In the genomic region with DNA sequence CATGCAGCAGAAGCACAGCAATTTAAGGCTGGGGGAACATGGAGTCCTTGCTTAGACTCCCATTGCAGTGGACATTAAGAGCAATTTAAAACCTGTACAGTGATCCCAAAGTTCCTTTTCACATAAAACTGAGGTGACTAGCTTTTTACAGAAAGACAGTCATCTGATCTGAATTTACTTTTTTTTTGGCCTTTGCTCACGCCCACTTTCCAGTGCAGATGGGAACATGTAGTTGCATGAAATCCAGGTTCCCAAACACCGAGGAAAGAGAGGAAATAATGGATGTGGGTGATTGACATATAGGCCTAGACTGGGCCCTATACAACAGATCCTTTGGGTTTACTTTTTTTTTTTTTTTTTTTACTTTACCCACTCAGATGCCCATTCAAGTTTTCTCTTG, we compare ENCODE assay signal across 1 cellular context.
TF ChIP-seq lines count a peak whose summit lies in the region.

No MANE protein-coding gene starts in this region.

TF ChIP-seq in SK-N-SH, 30 proteins besides CTCF, POLR2A, EP300 and RAD21:
- no peak for TF ChIP-seq SIN3A (IDR thresholded peaks at IDR 0.05; ENCODE audit: borderline replicate concordance, low read depth, low read length)
- no peak for TF ChIP-seq POLR2AphosphoS5 (IDR thresholded peaks at IDR 0.05; ENCODE audit: low read depth, low read length)
- TF ChIP-seq FOXJ3 (CRISPR knock-in tag; IDR thresholded peaks at IDR 0.05): no peak
- TF ChIP-seq GABPA (IDR thresholded peaks at IDR 0.05; ENCODE audit: low read depth): no peak
- TF ChIP-seq JUND (IDR thresholded peaks at IDR 0.05): no peak
- no peak for TF ChIP-seq FOSL2 (IDR thresholded peaks at IDR 0.05; ENCODE audit: borderline replicate concordance, low read depth)
- TF ChIP-seq MEF2A (IDR thresholded peaks at IDR 0.05; ENCODE audit: borderline replicate concordance, low read depth): no peak
- TF ChIP-seq, protein P1, sequence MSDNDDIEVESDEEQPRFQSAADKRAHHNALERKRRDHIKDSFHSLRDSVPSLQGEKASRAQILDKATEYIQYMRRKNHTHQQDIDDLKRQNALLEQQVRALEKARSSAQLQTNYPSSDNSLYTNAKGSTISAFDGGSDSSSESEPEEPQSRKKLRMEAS (IDR thresholded peaks at IDR 0.05; ENCODE audit: low read depth): no peak
- TF ChIP-seq, protein P2, sequence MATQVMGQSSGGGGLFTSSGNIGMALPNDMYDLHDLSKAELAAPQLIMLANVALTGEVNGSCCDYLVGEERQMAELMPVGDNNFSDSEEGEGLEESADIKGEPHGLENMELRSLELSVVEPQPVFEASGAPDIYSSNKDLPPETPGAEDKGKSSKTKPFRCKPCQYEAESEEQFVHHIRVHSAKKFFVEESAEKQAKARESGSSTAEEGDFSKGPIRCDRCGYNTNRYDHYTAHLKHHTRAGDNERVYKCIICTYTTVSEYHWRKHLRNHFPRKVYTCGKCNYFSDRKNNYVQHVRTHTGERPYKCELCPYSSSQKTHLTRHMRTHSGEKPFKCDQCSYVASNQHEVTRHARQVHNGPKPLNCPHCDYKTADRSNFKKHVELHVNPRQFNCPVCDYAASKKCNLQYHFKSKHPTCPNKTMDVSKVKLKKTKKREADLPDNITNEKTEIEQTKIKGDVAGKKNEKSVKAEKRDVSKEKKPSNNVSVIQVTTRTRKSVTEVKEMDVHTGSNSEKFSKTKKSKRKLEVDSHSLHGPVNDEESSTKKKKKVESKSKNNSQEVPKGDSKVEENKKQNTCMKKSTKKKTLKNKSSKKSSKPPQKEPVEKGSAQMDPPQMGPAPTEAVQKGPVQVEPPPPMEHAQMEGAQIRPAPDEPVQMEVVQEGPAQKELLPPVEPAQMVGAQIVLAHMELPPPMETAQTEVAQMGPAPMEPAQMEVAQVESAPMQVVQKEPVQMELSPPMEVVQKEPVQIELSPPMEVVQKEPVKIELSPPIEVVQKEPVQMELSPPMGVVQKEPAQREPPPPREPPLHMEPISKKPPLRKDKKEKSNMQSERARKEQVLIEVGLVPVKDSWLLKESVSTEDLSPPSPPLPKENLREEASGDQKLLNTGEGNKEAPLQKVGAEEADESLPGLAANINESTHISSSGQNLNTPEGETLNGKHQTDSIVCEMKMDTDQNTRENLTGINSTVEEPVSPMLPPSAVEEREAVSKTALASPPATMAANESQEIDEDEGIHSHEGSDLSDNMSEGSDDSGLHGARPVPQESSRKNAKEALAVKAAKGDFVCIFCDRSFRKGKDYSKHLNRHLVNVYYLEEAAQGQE (IDR thresholded peaks at IDR 0.05; ENCODE audit: low read depth, low read length): no peak
- no peak for TF ChIP-seq TEAD4 (IDR thresholded peaks at IDR 0.05; ENCODE audit: borderline replicate concordance, insufficient read depth)
